In the genomic region with DNA sequence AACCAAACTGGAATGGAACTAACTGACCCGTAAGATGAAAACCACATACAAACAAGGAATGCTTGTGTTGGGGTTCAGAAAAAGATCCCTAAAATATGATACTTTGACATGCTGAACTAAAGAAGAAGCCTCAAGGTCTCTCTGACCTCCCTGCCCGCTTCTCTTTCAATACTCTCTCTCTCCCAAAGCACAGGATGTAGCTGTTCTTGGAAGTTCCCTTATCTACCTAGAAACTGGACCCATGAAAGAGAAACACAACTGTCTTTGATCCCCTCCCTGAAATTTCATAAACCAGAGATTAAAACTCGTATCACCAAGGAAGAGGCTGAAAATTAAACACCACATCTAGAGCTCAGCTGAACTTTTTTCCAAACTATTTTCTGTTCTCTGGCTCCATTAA, we compare ENCODE assay signal across 15 cellular contexts.
"Had no signal": no experiment of that assay in that cellular context is flagged by ENCODE, and none has a peak within 500 bp of the region (broad histone marks: within the 10 kb centered on the region; RNA-seq: fewer than 3 reads in every experiment).

No MANE protein-coding gene starts in this region.

- H3K27me3 ChIP-seq: cardiac muscle cell, right lobe of liver, stomach, upper lobe of right lung had no signal

- H3K27ac ChIP-seq: cardiac muscle cell, lower lobe of right lung, prostate gland, right lobe of liver, stomach, thoracic aorta, upper lobe of right lung, VCaP had no signal

- H3K4me3 ChIP-seq: cardiac muscle cell, lower lobe of right lung, prostate gland, right lobe of liver, smooth muscle cell, stomach, thoracic aorta, upper lobe of right lung had no signal

- H3K4me2 ChIP-seq: smooth muscle cell had no signal

- DNase-seq: activated gamma-delta T cell; left colon; lower lobe of right lung; right lobe of liver; stimulated activated CD4-positive, alpha-beta T cell treated with anti-CD3 and anti-CD28 coated beads, Interleukin-4, amount 100 ng/mL, for 4 hours; stimulated activated CD8-positive, alpha-beta memory T cell treated with anti-CD3 and anti-CD28 coated beads, Interleukin-4, amount 100 ng/mL, for 48 hours; stomach; SW 1271; T1000; upper lobe of right lung had no signal

- H3K9me3 ChIP-seq: lower lobe of right lung, prostate gland, right lobe of liver, stomach, thoracic aorta, upper lobe of right lung had no signal

- ATAC-seq: left colon, lower lobe of right lung, right lobe of liver, upper lobe of right lung had no signal

- H3K36me3 ChIP-seq: cardiac muscle cell, lower lobe of right lung, prostate gland, right lobe of liver, stomach, thoracic aorta, upper lobe of right lung had no signal

- H3K4me1 ChIP-seq: prostate gland had no signal
